25 cellular contexts compared by ENCODE assay signal in the genomic region with DNA sequence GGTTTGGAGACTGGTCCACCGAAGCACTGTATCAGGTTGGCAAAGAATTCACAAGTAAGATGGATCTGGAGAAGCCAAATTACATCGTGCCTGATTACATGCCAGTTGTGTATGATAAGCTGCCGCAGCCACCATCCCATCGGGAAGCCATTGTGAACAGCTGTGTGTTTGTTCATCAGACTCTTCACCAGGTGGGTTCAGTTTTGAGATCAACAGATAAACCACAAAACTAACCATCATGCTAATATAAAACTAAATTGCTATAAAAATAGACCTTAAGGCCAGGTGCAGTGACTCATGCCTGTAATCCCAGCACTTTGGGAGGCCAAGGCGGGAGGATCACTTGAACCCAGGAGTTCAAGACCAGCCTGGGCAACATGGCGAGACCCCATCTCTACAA. TPM values are rescaled to one million over a fixed set of nuclear protein-coding genes. Genes with fewer than 3 reads are reported as not detected.
DNase-seq lines count a peak whose midpoint lies in the region; ATAC-seq and TF ChIP-seq lines count a peak whose summit lies in the region.
"Had no signal": no experiment of that assay in that cellular context is flagged by ENCODE, and none has a peak within 500 bp of the region (broad histone marks: within the 10 kb centered on the region; RNA-seq: fewer than 3 reads in every experiment).

No MANE protein-coding gene starts in this region.

- WGBS in GM23248 (ENCODE audit: low coverage in 1 of 2, low lambda C conversion rate in 2 of 2, missing lambda C conversion rate in 2 of 2), 2 experiments: 88 to 90% methylated on average over 6 of the region's 6 CpGs

- no peak overlapping the region for H2AFZ ChIP-seq in GM23248

- H3K9me3 ChIP-seq in GM23248 (ENCODE audit: low read depth): no peaks in the 10 kb centered on the region

- H3K9me2 ChIP-seq in GM23248 (ENCODE audit: insufficient read depth): no peaks in the 10 kb centered on the region

- no peak overlapping the region for H3K9ac ChIP-seq in GM23248

- H3K27ac Mint-ChIP-seq in chondrocyte (ENCODE audit: unreplicated experiment): peak overlapping the region; percentile 92
- H3K27ac Mint-ChIP-seq: activated B cell treated with CpG ODN at 0.5 μM for 24 hours; activated T-helper 1 cell treated with anti-CD3 and anti-CD28 coated beads, Interleukin-12 subunit alpha, Interleukin-12 subunit beta, Interleukin-2, Interleukin-4 antibody, amounts not matched to agents 30 ng/mL and 10 ng/mL and 1 ng/mL, durations not matched to agents 14 hours and 24 hours and 36 hours had no signal

- H3K4me1 ChIP-seq in GM23248 (ENCODE audit: insufficient read depth): peaks cover 17% of the 10 kb centered on the region

- H3K4me1 Mint-ChIP-seq in chondrocyte (ENCODE audit: low read depth): peaks cover 24% of the 10 kb centered on the region
- H3K4me1 Mint-ChIP-seq: activated B cell treated with CpG ODN at 0.5 μM for 24 hours had no signal

- no peaks in the 10 kb centered on the region for H3K27me3 ChIP-seq in GM23248 (replicated peaks; ENCODE audit: insufficient read depth)
- H3K27me3 ChIP-seq: dorsolateral prefrontal cortex had no signal

- TF ChIP-seq CTCF in chondrocyte (IDR thresholded peaks at IDR 0.05): no peak

- H3K4me3 Mint-ChIP-seq in chondrocyte (ENCODE audit: unreplicated experiment): no peak overlapping the region
- H3K4me3 Mint-ChIP-seq: activated B cell treated with CpG ODN at 0.5 μM for 24 hours; activated naive CD8-positive, alpha-beta T cell treated with anti-CD3 and anti-CD28 coated beads, Interleukin-2, amount 10 ng/mL, durations not matched to agents 7 days and 5 days; activated T-helper 1 cell treated with anti-CD3 and anti-CD28 coated beads, Interleukin-12 subunit alpha, Interleukin-12 subunit beta, Interleukin-2, Interleukin-4 antibody, amounts not matched to agents 30 ng/mL and 10 ng/mL and 1 ng/mL, durations not matched to agents 14 hours and 24 hours and 36 hours; natural killer cell treated with Interleukin-12 subunit alpha and Interleukin-12 subunit beta and Interleukin-15 and Interleukin-18, amount 100 ng/mL, for 72 hours had no signal

- DNase-seq in GM23248: no peak
- DNase-seq in LoVo (ENCODE audit: low spot score): peak; percentile 32
- no peak for DNase-seq in chondrocyte (ENCODE audit: low spot score)
- DNase-seq in myocyte (ENCODE audit: low read depth): peak; percentile 58
- no peak for DNase-seq in AG20443 (ENCODE audit: low spot score)
- no peak for DNase-seq in SKM-1 (lab: John Stamatoyannopoulos, UW; ENCODE audit: unreplicated experiment)
- DNase-seq in SHP77 treated with DMSO at 0.1 percent for 48 hours (lab: John Stamatoyannopoulos, UW): no peak
- DNase-seq: activated B cell treated with CpG ODN at 0.5 μM for 24 hours; activated CD4-positive, alpha-beta T cell treated with anti-CD3 and anti-CD28 coated beads, Interleukin-2, amount 50 U/mL, for 1 hour; activated naive CD8-positive, alpha-beta T cell treated with anti-CD3 and anti-CD28 coated beads, Interleukin-2, amount 10 ng/mL, durations not matched to agents 7 days and 5 days; C1 segment of cervical spinal cord; COR-L47; DMS79 treated with DMSO at 0.1 percent for 48 hours; dorsolateral prefrontal cortex; H7; NCI-H1694 treated with DMSO at 0.1 percent for 48 hours; NCI-H2171; NCI-H510A; SIG-M5; stimulated activated CD4-positive, alpha-beta T cell treated with anti-CD3 and anti-CD28 coated beads, Interleukin-1b, Interleukin-23, amount 100 ng/mL, for 48 hours had no signal

- no peaks in the 10 kb centered on the region for H3K9me3 Mint-ChIP-seq in chondrocyte (ENCODE audit: low read depth)
- H3K9me3 Mint-ChIP-seq: activated B cell treated with CpG ODN at 0.5 μM for 24 hours; activated naive CD8-positive, alpha-beta T cell treated with anti-CD3 and anti-CD28 coated beads, Interleukin-2, amount 10 ng/mL, durations not matched to agents 7 days and 5 days; activated T-helper 1 cell treated with anti-CD3 and anti-CD28 coated beads, Interleukin-12 subunit alpha, Interleukin-12 subunit beta, Interleukin-2, Interleukin-4 antibody, amounts not matched to agents 30 ng/mL and 10 ng/mL and 1 ng/mL, durations not matched to agents 14 hours and 24 hours and 36 hours; natural killer cell treated with Interleukin-12 subunit alpha and Interleukin-12 subunit beta and Interleukin-15 and Interleukin-18, amount 100 ng/mL, for 72 hours had no signal

- in situ Hi-C loops in GM23248 (cut with MboI): no loop called here

- H3K79me2 ChIP-seq in GM23248 (ENCODE audit: insufficient read depth): peaks cover 21% of the 10 kb centered on the region

- peak overlapping the region; percentile 75 for H3K27ac ChIP-seq in GM23248

- H4K20me1 ChIP-seq in GM23248 (ENCODE audit: insufficient read depth): no peaks in the 10 kb centered on the region

- peaks cover 57% of the 10 kb centered on the region for H3F3A ChIP-seq in GM23248 (ENCODE audit: insufficient read depth)

- H3K36me3 Mint-ChIP-seq in chondrocyte (ENCODE audit: low read depth): peaks cover 51% of the 10 kb centered on the region

- peaks cover 91% of the 10 kb centered on the region for H3K36me3 ChIP-seq in GM23248 (ENCODE audit: low read depth)

- no peak for ATAC-seq in HG03039 (IDR thresholded peaks at IDR 0.05; ENCODE audit: unreplicated experiment)
- ATAC-seq: left lobe of liver; natural killer cell treated with Interleukin-12 subunit alpha and Interleukin-12 subunit beta and Interleukin-15 and Interleukin-18, amount 100 ng/mL, for 72 hours had no signal

- H3K4me3 ChIP-seq in GM23248: no peak overlapping the region
- H3K4me3 ChIP-seq: dorsolateral prefrontal cortex, skin epidermis had no signal

- H3K4me2 ChIP-seq in GM23248 (ENCODE audit: unreplicated experiment): no peak overlapping the region

- H3K27me3 Mint-ChIP-seq in chondrocyte (ENCODE audit: low read depth): no peaks in the 10 kb centered on the region
- H3K27me3 Mint-ChIP-seq: activated B cell treated with CpG ODN at 0.5 μM for 24 hours; activated naive CD8-positive, alpha-beta T cell treated with anti-CD3 and anti-CD28 coated beads, Interleukin-2, amount 10 ng/mL, durations not matched to agents 7 days and 5 days; natural killer cell treated with Interleukin-12 subunit alpha and Interleukin-12 subunit beta and Interleukin-15 and Interleukin-18, amount 100 ng/mL, for 72 hours had no signal

RNA-seq across cellular contexts. Expression of gene HSP90AA1, which starts 58.9 kb away (rescaled TPM):
- total RNA-seq in GM23248 (2014; rRNA removed; shearing (Covaris generic)): 371 and 428 TPM in 2 replicates
- 638 and 655 TPM in 2 replicates for polyA plus RNA-seq in GM23248 (2016; fragmentation: Nextera tagmentation; extraction: Ambion mirVana)
- total RNA-seq in chondrocyte (239 to 400 TPM (median 242 TPM) in 3 replicates), myocyte (379 and 390 TPM in 2 replicates)
- polyA plus RNA-seq in myocyte (2012): 212 TPM

Comparison
In these comparisons a context has a peak if more than half of its experiments do, and no peak if none do; other contexts are left out.
1. DNase-seq: peak in LoVo (single experiment) and myocyte (single experiment); none in GM23248 (single experiment), chondrocyte (single experiment), AG20443 (single experiment), SKM-1 (single experiment) and SHP77 treated with DMSO at 0.1 percent for 48 hours (single experiment).